Comparison of ENCODE assay signal across 8 cellular contexts in genomic region chr20:35699914-35700624, GRCh38. TPM values are rescaled to one million over a fixed set of nuclear protein-coding genes. Genes with fewer than 3 reads are reported as not detected.
DNase-seq lines count a peak whose midpoint lies in the region; ATAC-seq and TF ChIP-seq lines count a peak whose summit lies in the region.

No MANE protein-coding gene starts in this region.

- peaks cover 44 to 47% of the 10 kb centered on the region in 2 donors for H3K4me1 Mint-ChIP-seq in natural killer cell treated with Interleukin-12 subunit alpha and Interleukin-12 subunit beta and Interleukin-15 and Interleukin-18, amount 100 ng/mL, for 72 hours (ENCODE audit: low read depth in 2 of 2)

- H4K20me1 ChIP-seq in BLaER1, result peaks cover 57% of the 10 kb centered on the region

- peaks cover 59% of the 10 kb centered on the region for H3K36me3 ChIP-seq in BLaER1

- H3K27ac ChIP-seq in BLaER1 (peak overlapping the region; percentile 94), coronary artery (peak overlapping the region; percentile 90 to 93)

- ATAC-seq in natural killer cell treated with Interleukin-12 subunit alpha and Interleukin-12 subunit beta and Interleukin-15 and Interleukin-18, amount 100 ng/mL, for 72 hours, result no peak
- no peak for ATAC-seq in HG03342 (IDR thresholded peaks at IDR 0.05; ENCODE audit: unreplicated experiment)

- H3K27me3 ChIP-seq in BLaER1, result no peaks in the 10 kb centered on the region

- peak overlapping the region; percentile 88 to 98 for H3K27ac Mint-ChIP-seq in natural killer cell treated with Interleukin-12 subunit alpha and Interleukin-12 subunit beta and Interleukin-15 and Interleukin-18, amount 100 ng/mL, for 72 hours

- TF ChIP-seq POLR2A in NB4 (IDR thresholded peaks at IDR 0.05; ENCODE audit: extremely low read depth, insufficient read length), result no peak

- H3K9ac ChIP-seq in BLaER1, result peak overlapping the region; percentile 96

- H3K4me1 ChIP-seq in BLaER1, result peaks cover 30% of the 10 kb centered on the region

- peak overlapping the region; percentile 95 for H3K4me3 ChIP-seq in BLaER1
- H3K4me3 ChIP-seq in NB4 (ENCODE audit: low read depth, low read length), result peak overlapping the region; percentile 96
- peak overlapping the region; percentile 90 for H3K4me3 ChIP-seq in coronary artery

- TF ChIP-seq CTCF in NB4 (IDR thresholded peaks at IDR 0.05; ENCODE audit: low read depth, low read length), result no peak
- TF ChIP-seq CTCF in coronary artery (IDR thresholded peaks at IDR 0.05), result no peak

- DNase-seq in NB4 (ENCODE audit: low read depth) (no peak), coronary artery (ENCODE audit: low spot score) (no peak), NCI-H82 treated with DMSO at 0.1 percent for 48 hours (lab: John Stamatoyannopoulos, UW; ENCODE audit: unreplicated experiment) (no peak), KG1 (lab: John Stamatoyannopoulos, UW) (no peak), activated gamma-delta T cell treated with Interleukin-2 at 50 U/mL for 16 hours (no peak)
- no peak for DNase-seq in natural killer cell treated with Interleukin-12 subunit alpha and Interleukin-12 subunit beta and Interleukin-15 and Interleukin-18, amount 100 ng/mL, for 72 hours (ENCODE audit: low spot score)

- H3K4me3 Mint-ChIP-seq in natural killer cell treated with Interleukin-12 subunit alpha and Interleukin-12 subunit beta and Interleukin-15 and Interleukin-18, amount 100 ng/mL, for 72 hours, result peak overlapping the region; percentile 98

- H3K4me2 ChIP-seq in BLaER1, result peak overlapping the region; percentile 95

- peaks cover 41% of the 10 kb centered on the region for H3K36me3 Mint-ChIP-seq in natural killer cell treated with Interleukin-12 subunit alpha and Interleukin-12 subunit beta and Interleukin-15 and Interleukin-18, amount 100 ng/mL, for 72 hours

- H3K9me3 ChIP-seq in BLaER1, result no peaks in the 10 kb centered on the region

- no peaks in the 10 kb centered on the region for H3K27me3 Mint-ChIP-seq in natural killer cell treated with Interleukin-12 subunit alpha and Interleukin-12 subunit beta and Interleukin-15 and Interleukin-18, amount 100 ng/mL, for 72 hours

- no peaks in the 10 kb centered on the region for H3K9me3 Mint-ChIP-seq in natural killer cell treated with Interleukin-12 subunit alpha and Interleukin-12 subunit beta and Interleukin-15 and Interleukin-18, amount 100 ng/mL, for 72 hours

RNA-seq across cellular contexts. Expression of gene ROMO1, which starts 0.9 kb away (rescaled TPM):
- total RNA-seq in natural killer cell treated with Interleukin-12 subunit alpha and Interleukin-12 subunit beta and Interleukin-15 and Interleukin-18, amount 100 ng/mL, for 72 hours, result 100 to 1,000 TPM in 1 of 2 donors, 10 to 100 TPM in 1; 71.0 to 101 TPM

RNA-seq across cellular contexts. Expression of gene NFS1, which starts 0.9 kb away (rescaled TPM):
- 10 to 100 TPM; 27.0 to 37.4 TPM for total RNA-seq in natural killer cell treated with Interleukin-12 subunit alpha and Interleukin-12 subunit beta and Interleukin-15 and Interleukin-18, amount 100 ng/mL, for 72 hours

RNA-seq across cellular contexts. Expression of gene CPNE1, which starts 35.4 kb away (rescaled TPM):
- total RNA-seq in natural killer cell treated with Interleukin-12 subunit alpha and Interleukin-12 subunit beta and Interleukin-15 and Interleukin-18, amount 100 ng/mL, for 72 hours, result 100 to 1,000 TPM; 266 to 324 TPM

RNA-seq across cellular contexts. Expression of gene RBM12, which starts 35.4 kb away (rescaled TPM):
- 100 to 1,000 TPM; 125 to 143 TPM for total RNA-seq in natural killer cell treated with Interleukin-12 subunit alpha and Interleukin-12 subunit beta and Interleukin-15 and Interleukin-18, amount 100 ng/mL, for 72 hours

RNA-seq across cellular contexts. Expression of gene RBM39, which starts 42.0 kb away (rescaled TPM):
- total RNA-seq in natural killer cell treated with Interleukin-12 subunit alpha and Interleukin-12 subunit beta and Interleukin-15 and Interleukin-18, amount 100 ng/mL, for 72 hours, result 100 to 1,000 TPM; 404 to 438 TPM
